9 cellular contexts compared by ENCODE assay signal in genomic region chr2:174778479-174778962, GRCh38. TPM values are rescaled to one million over a fixed set of nuclear protein-coding genes. Genes with fewer than 3 reads are reported as not detected.
DNase-seq lines count a peak whose midpoint lies in the region; ATAC-seq and TF ChIP-seq lines count a peak whose summit lies in the region.
"Had no signal": no experiment of that assay in that cellular context is flagged by ENCODE, and none has a peak within 500 bp of the region (broad histone marks: within the 10 kb centered on the region; RNA-seq: fewer than 3 reads in every experiment).

No MANE protein-coding gene starts in this region.

- H3K4me1 ChIP-seq in fibroblast of lung (ENCODE audit: control insufficient read depth, extremely low read depth, insufficient read depth, low read length): peaks cover 39% of the 10 kb centered on the region
- H3K4me1 ChIP-seq in skeletal muscle satellite cell (ENCODE audit: control insufficient read depth, insufficient read depth, low read length): peaks cover 18% of the 10 kb centered on the region

- no peaks in the 10 kb centered on the region for H3K27me3 ChIP-seq in fibroblast of lung (ENCODE audit: control insufficient read depth, insufficient read depth, low read length)
- H3K27me3 ChIP-seq in skeletal muscle satellite cell (ENCODE audit: control insufficient read depth, insufficient read depth, low read length): no peaks in the 10 kb centered on the region

- H3K9me3 ChIP-seq in fibroblast of lung (ENCODE audit: control insufficient read depth, insufficient read depth, low read depth, low read length) (no peaks in the 10 kb centered on the region), skeletal muscle satellite cell (replicated peaks; ENCODE audit: low read length) (no peaks in the 10 kb centered on the region)

- ATAC-seq in GM19023 (IDR thresholded peaks at IDR 0.05; ENCODE audit: unreplicated experiment): peak; percentile 51
- ATAC-seq in GM18498 (IDR thresholded peaks at IDR 0.05; ENCODE audit: unreplicated experiment): no peak

- H3K4me2 ChIP-seq in fibroblast of lung (ENCODE audit: extremely low read depth, insufficient read depth, low read length) (no peak overlapping the region), skeletal muscle satellite cell (ENCODE audit: low read length) (no peak overlapping the region)

- H3K36me3 ChIP-seq in fibroblast of lung (ENCODE audit: control insufficient read depth, insufficient read depth, low read length) (no peaks in the 10 kb centered on the region), skeletal muscle satellite cell (ENCODE audit: insufficient read depth, low read length) (no peaks in the 10 kb centered on the region)

- no peak for TF ChIP-seq CTCF in fibroblast of lung (conservative IDR thresholded peaks at IDR 0.05 in 1 of 2, IDR thresholded peaks at IDR 0.05 in 1 of 2; ENCODE audit: low read depth in 1 of 2, low read length in 2 of 2)

- peak overlapping the region; percentile 17 for H2AFZ ChIP-seq in fibroblast of lung (ENCODE audit: low read length)

- peak overlapping the region; percentile 98 for H3K27ac ChIP-seq in fibroblast of lung (ENCODE audit: insufficient read depth, low read length)

- no peaks in the 10 kb centered on the region for H3K79me2 ChIP-seq in fibroblast of lung (ENCODE audit: control insufficient read depth, insufficient read depth, low read length)

- H3K9ac ChIP-seq in fibroblast of lung (ENCODE audit: insufficient read depth, low read length) (peak overlapping the region; percentile 58), skeletal muscle satellite cell (ENCODE audit: low read depth, low read length) (peak overlapping the region; percentile 27)

- no peaks in the 10 kb centered on the region for H4K20me1 ChIP-seq in fibroblast of lung (ENCODE audit: control insufficient read depth, extremely low read depth, insufficient read depth, low read length)

- no peak overlapping the region for H3K4me3 ChIP-seq in fibroblast of lung (replicated peaks in 1 of 4; ENCODE audit: control extremely low read depth in 1 of 4, insufficient read depth in 1 of 4, low read depth in 3 of 4, low read length in 4 of 4)
- H3K4me3 ChIP-seq in skeletal muscle satellite cell (ENCODE audit: low read length): no peak overlapping the region

- DNase-seq in M059J (ENCODE audit: low read depth) (peak; percentile 98), activated T-cell treated with anti-CD3 and anti-CD28 coated beads for 4 hours (peak; percentile 31), fibroblast of lung (ENCODE audit: low read depth in 2 of 2) (peak; percentile 97 to 100), COR-L47 (lab: John Stamatoyannopoulos, UW) (no peak), occipital lobe (lab: John Stamatoyannopoulos, UW) (no peak)

RNA-seq across cellular contexts. Expression of gene CHRNA1, which starts 14.2 kb away (rescaled TPM):
- total RNA-seq in M059J (2014; rRNA removed; shearing (Covaris generic)): 0.17 TPM in 1 of 2 replicates, not detected in the other
- total RNA-seq in fibroblast of lung: 0.33 TPM in 1 of 2 replicates, not detected in the other
- polyA plus RNA-seq in fibroblast of lung: 0.73 and 1.1 TPM in 2 replicates
- 0.68 and 0.94 TPM in 2 replicates for polyA plus RNA-seq in fibroblast of lung (2012)
- 2.0 TPM in 1 of 2 replicates, not detected in the other for polyA minus RNA-seq in fibroblast of lung (ENCODE audit: low replicate concordance)
- 3.5 and 30.6 TPM in 2 replicates for total RNA-seq in skeletal muscle satellite cell (2012; rRNA removed)
- total RNA-seq in occipital lobe: not detected
- total RNA-seq: T-helper 1 cell treated with Interleukin-12 subunit alpha and Interleukin-12 subunit beta and Interleukin-4 antibody, amounts not matched to agents 30 ng/mL and 1 ng/mL, for 36 hours had no signal

Comparison
In these comparisons a context has a peak if more than half of its experiments do, and no peak if none do; other contexts are left out.
1. DNase-seq: peak in M059J (single experiment), activated T-cell treated with anti-CD3 and anti-CD28 coated beads for 4 hours (single experiment) and fibroblast of lung (2 of 2); none in COR-L47 (single experiment) and occipital lobe (single experiment).